In the genomic region with DNA sequence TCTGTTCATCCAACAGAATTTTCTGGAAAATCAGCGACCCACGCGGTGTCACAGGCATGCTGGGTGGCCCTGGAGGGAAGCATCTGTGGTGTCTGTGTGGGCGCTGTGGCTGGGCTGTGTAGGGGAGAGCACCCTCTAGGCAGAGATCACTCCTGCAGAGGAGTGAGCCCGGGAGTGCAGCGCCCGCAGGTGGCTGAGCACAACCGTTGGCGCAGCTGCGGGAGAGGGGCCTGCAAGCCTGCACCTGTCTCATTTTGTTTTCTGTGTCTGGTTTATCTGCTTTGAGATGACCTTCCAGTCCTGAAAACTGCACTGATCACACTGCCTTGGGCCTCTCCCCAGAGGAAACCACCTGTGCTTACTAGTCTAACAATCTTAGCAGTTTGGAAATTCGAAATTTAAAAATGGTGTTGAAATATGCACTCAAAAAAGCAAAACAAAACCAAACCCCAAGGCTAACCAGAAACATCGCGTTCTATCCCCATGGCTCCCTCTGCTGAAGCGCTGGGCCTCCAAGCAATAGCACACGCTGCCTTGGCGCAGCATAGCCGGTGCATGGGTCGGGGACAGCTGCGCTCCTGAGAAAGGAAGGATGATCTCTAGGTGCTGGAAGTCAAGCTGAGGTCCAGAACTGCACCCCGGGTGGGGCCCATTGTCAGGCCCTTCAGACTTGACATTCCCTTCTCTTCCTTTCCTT, we compare ENCODE assay signal across 9 cellular contexts. TPM values are rescaled to one million over a fixed set of nuclear protein-coding genes. Genes with fewer than 3 reads are reported as not detected.
A peak's percentile ranks its signal among the peaks of the same experiment; 100 is the strongest.
DNase-seq lines count a peak whose midpoint lies in the region; ATAC-seq and TF ChIP-seq lines count a peak whose summit lies in the region.
"Had no signal": no experiment of that assay in that cellular context is flagged by ENCODE, and none has a peak within 500 bp of the region (broad histone marks: within the 10 kb centered on the region; RNA-seq: fewer than 3 reads in every experiment).

No MANE protein-coding gene starts in this region.

- CTCF ChIA-PET in T-cell (lab: Charles Lee): no interaction called here

- H3K9me3 ChIP-seq in colonic mucosa: no peaks in the 10 kb centered on the region

- H3K36me3 ChIP-seq in colonic mucosa: no peaks in the 10 kb centered on the region
- H3K36me3 ChIP-seq: cardiac muscle cell had no signal

- peak; percentile 3 for DNase-seq in activated T-cell treated with anti-CD3 and anti-CD28 coated beads for 24 hours (ENCODE audit: low read depth)
- no peak for DNase-seq in activated T-cell treated with anti-CD3 and anti-CD28 coated beads for 4 hours
- DNase-seq in NCI-H1436 (lab: John Stamatoyannopoulos, UW): peak; percentile 52
- peak in 17 of 34 experiments; percentile 3 to 32 (median 15) for DNase-seq in T-cell
- no peak for DNase-seq in progenitor cell of endocrine pancreas (ENCODE audit: low spot score, unreplicated experiment)
- no peak for DNase-seq in SKM-1 (lab: John Stamatoyannopoulos, UW; ENCODE audit: unreplicated experiment)
- DNase-seq in colonic mucosa: no peak

- H3K4me3 Mint-ChIP-seq in T-cell: no peak overlapping the region
- H3K4me3 Mint-ChIP-seq in progenitor cell of endocrine pancreas (ENCODE audit: low read depth): no peak overlapping the region

- no peak overlapping the region for H3K9ac ChIP-seq in colonic mucosa (ENCODE audit: low read depth in 2 of 2, low read length in 2 of 2)

- peaks cover 18 to 28% of the 10 kb centered on the region in 2 donors for H3K27me3 Mint-ChIP-seq in T-cell
- H3K27me3 Mint-ChIP-seq in progenitor cell of endocrine pancreas: peaks cover 30% of the 10 kb centered on the region

- no peaks in the 10 kb centered on the region for H3K4me1 ChIP-seq in colonic mucosa

- intact Hi-C loops in colonic mucosa (cut with DNase I): no loop called here

- H3K27ac ChIP-seq in colonic mucosa: no peak overlapping the region
- H3K27ac ChIP-seq: cardiac muscle cell had no signal

- H3K36me3 Mint-ChIP-seq in T-cell: no peaks in the 10 kb centered on the region
- no peaks in the 10 kb centered on the region for H3K36me3 Mint-ChIP-seq in progenitor cell of endocrine pancreas (ENCODE audit: insufficient read depth)

- H3K4me3 ChIP-seq in colonic mucosa: no peak overlapping the region
- H3K4me3 ChIP-seq: cardiac muscle cell had no signal

- ATAC-seq in T-cell (replicated peaks in 1 of 4): peak; percentile 40 to 96 (median 79)
- ATAC-seq in HG03439 (IDR thresholded peaks at IDR 0.05; ENCODE audit: unreplicated experiment): no peak

- H3K9me3 Mint-ChIP-seq in T-cell: no peaks in the 10 kb centered on the region
- no peaks in the 10 kb centered on the region for H3K9me3 Mint-ChIP-seq in progenitor cell of endocrine pancreas (ENCODE audit: low read depth)

- H3K27ac Mint-ChIP-seq in T-cell (no peak overlapping the region), progenitor cell of endocrine pancreas (peak overlapping the region; percentile 86)

- peaks cover 12% of the 10 kb centered on the region for H3K27me3 ChIP-seq in colonic mucosa

- H3K4me1 Mint-ChIP-seq in T-cell: peaks cover 10 to 16% (median 15%) of the 10 kb centered on the region in 3 donors
- peaks cover 29% of the 10 kb centered on the region for H3K4me1 Mint-ChIP-seq in progenitor cell of endocrine pancreas (ENCODE audit: low read depth)

- no peak for TF ChIP-seq CTCF in progenitor cell of endocrine pancreas (IDR thresholded peaks at IDR 0.05; ENCODE audit: unreplicated experiment)
- TF ChIP-seq CTCF in colonic mucosa (IDR thresholded peaks at IDR 0.05): no peak

- POLR2A ChIA-PET in T-cell (lab: Charles Lee): interaction anchor here in 1 of 2 donors (0.6 kb wide), 1 partner anchor 26 kb away, joined by 4 read pairs; no protein-coding TSS in a partner anchor

RNA-seq across cellular contexts. Expression of gene FAM3B, which starts 4.8 kb away (rescaled TPM):
- total RNA-seq in T-cell (not detected), progenitor cell of endocrine pancreas (8.2 and 10.1 TPM in 2 replicates), colonic mucosa (under 1 TPM; 0.35 to 0.90 TPM)
- total RNA-seq: cardiac muscle cell had no signal

RNA-seq across cellular contexts. Expression of gene MX2, which starts 40.5 kb away (rescaled TPM):
- 100 to 1,000 TPM in 1 of 5 donors, 10 to 100 TPM in 4; 77.7 to 103 (median 81.8) TPM for total RNA-seq in T-cell
- total RNA-seq in progenitor cell of endocrine pancreas: 0.69 and 0.86 TPM in 2 replicates
- 1 to 10 TPM; 2.0 to 2.5 TPM for total RNA-seq in colonic mucosa

Comparison
In these comparisons a context has a peak if more than half of its experiments do, and no peak if none do; other contexts are left out.
1. DNase-seq: peak in activated T-cell treated with anti-CD3 and anti-CD28 coated beads for 24 hours (single experiment) and NCI-H1436 (single experiment); none in activated T-cell treated with anti-CD3 and anti-CD28 coated beads for 4 hours (single experiment), progenitor cell of endocrine pancreas (single experiment), SKM-1 (single experiment) and colonic mucosa (single experiment).
2. RNA of gene MX2, which starts 40.5 kb away (total RNA-seq): 77.7 to 103 TPM in T-cell; 2.0 to 2.5 TPM in colonic mucosa and 0.69 to 0.86 TPM in progenitor cell of endocrine pancreas; every median in the first group is over 10 times any median in the second.